Comparison of ENCODE assay signal across 12 cellular contexts in genomic region chr4:26323807-26324206, GRCh38. TPM values are rescaled to one million over a fixed set of nuclear protein-coding genes. Genes with fewer than 3 reads are reported as not detected.
DNase-seq lines count a peak whose midpoint lies in the region; ATAC-seq and TF ChIP-seq lines count a peak whose summit lies in the region.
"Had no signal": no experiment of that assay in that cellular context is flagged by ENCODE, and none has a peak within 500 bp of the region (broad histone marks: within the 10 kb centered on the region; RNA-seq: fewer than 3 reads in every experiment).

No MANE protein-coding gene starts in this region.

- ATAC-seq in GM21515 (IDR thresholded peaks at IDR 0.05; ENCODE audit: unreplicated experiment) = no peak
- ATAC-seq in esophagus mucosa = no peak

- H3K36me3 ChIP-seq in thyroid gland = no peaks in the 10 kb centered on the region

- H3K9me3 ChIP-seq in thyroid gland = no peaks in the 10 kb centered on the region

- WGBS in thyroid gland, 2 donors = 55 to 64% methylated on average over 2 of the region's 2 CpGs

- H3K27ac ChIP-seq in HL-60 (replicated peaks) (no peak overlapping the region; the same call in 1 of the 2 replicates), thyroid gland (no peak overlapping the region)

- H3K4me3 Mint-ChIP-seq in mesothelial cell of epicardium = no peak overlapping the region

- DNase-seq in CD1c-positive myeloid dendritic cell (ENCODE audit: extremely low spot score) = peak; percentile 41
- DNase-seq in HL-60 (ENCODE audit: low read depth in 1 of 2, low spot score in 1 of 2) = no peak
- DNase-seq in astrocyte of the spinal cord (ENCODE audit: low read depth, low spot score) = peak; percentile 65
- DNase-seq in mesothelial cell of epicardium (ENCODE audit: low spot score in 2 of 2, unreplicated experiment in 2 of 2) = no peak
- no peak for DNase-seq in thyroid gland
- no peak for DNase-seq in NK-92 (lab: John Stamatoyannopoulos, UW; ENCODE audit: unreplicated experiment)
- DNase-seq: cortex of kidney, kidney glomerular epithelial cell, NCI-H2107, Right ventricle myocardium superior had no signal

- TF ChIP-seq CTCF in HL-60 (IDR thresholded peaks at IDR 0.05; ENCODE audit: insufficient read depth, low read length) = no peak
- TF ChIP-seq CTCF in astrocyte of the spinal cord (IDR thresholded peaks at IDR 0.05; ENCODE audit: low read depth, low read length) = peak; percentile 21
- no peak for TF ChIP-seq CTCF in mesothelial cell of epicardium (IDR thresholded peaks at IDR 0.05; ENCODE audit: unreplicated experiment)
- TF ChIP-seq CTCF in thyroid gland (IDR thresholded peaks at IDR 0.05) = no peak

- peak overlapping the region; percentile 52 for H3K27ac Mint-ChIP-seq in mesothelial cell of epicardium

- H3K4me3 ChIP-seq in HL-60 (replicated peaks; ENCODE audit: insufficient read depth, low read length) (peak overlapping the region; percentile 84), astrocyte of the spinal cord (ENCODE audit: low read depth, low read length) (peak overlapping the region; percentile 75), thyroid gland (replicated peaks in 1 of 3) (no peak overlapping the region)

- peaks cover 27% of the 10 kb centered on the region for H3K4me1 Mint-ChIP-seq in mesothelial cell of epicardium

- no peaks in the 10 kb centered on the region for H3K27me3 Mint-ChIP-seq in mesothelial cell of epicardium (ENCODE audit: low read depth)

- in situ Hi-C loops in astrocyte of the spinal cord (cut with HindIII; ENCODE audit: low sequenced_read_pairs) = no loop called here

- no peaks in the 10 kb centered on the region for H3K36me3 Mint-ChIP-seq in mesothelial cell of epicardium

- H3K27me3 ChIP-seq in HL-60 (ENCODE audit: insufficient read depth, poor library complexity, severe bottlenecking) (no peaks in the 10 kb centered on the region), thyroid gland (no peaks in the 10 kb centered on the region)

- no peak for TF ChIP-seq POLR2A in thyroid gland (IDR thresholded peaks at IDR 0.05)

- intact Hi-C loops in thyroid gland (cut with DNase I) = no loop called here

- H3K9me3 Mint-ChIP-seq in mesothelial cell of epicardium = no peaks in the 10 kb centered on the region

- H3K4me1 ChIP-seq in thyroid gland = peaks cover 12 to 13% of the 10 kb centered on the region in 2 donors

RNA-seq across cellular contexts. Expression of gene RBPJ, which starts 3.0 kb away (rescaled TPM):
- total RNA-seq in mesothelial cell of epicardium (83.5 to 87.0 TPM (median 86.1 TPM) in 3 replicates), esophagus mucosa (23.6 TPM), thyroid gland (10 to 100 TPM; 60.4 to 99.3 (median 78.5) TPM)

Comparison
In these comparisons a context has a peak if more than half of its experiments do, and no peak if none do; other contexts are left out.
1. DNase-seq: peak in CD1c-positive myeloid dendritic cell (single experiment) and astrocyte of the spinal cord (single experiment); none in HL-60 (0 of 2), mesothelial cell of epicardium (0 of 2), thyroid gland (0 of 2) and NK-92 (single experiment).
2. H3K4me3 ChIP-seq: peak in HL-60 (single experiment) and astrocyte of the spinal cord (single experiment); none in thyroid gland (0 of 3).